ENCODE assay signal across 8 cellular contexts in genomic region chr11:62621567-62622470, GRCh38. TPM values are rescaled to one million over a fixed set of nuclear protein-coding genes. Genes with fewer than 3 reads are reported as not detected.
DNase-seq lines count a peak whose midpoint lies in the region; ATAC-seq and TF ChIP-seq lines count a peak whose summit lies in the region.

Gene B3GAT3 (minus strand): TSS chr11:62621986. CDS start chr11:62621947, 39 bp downstream.

- H3K9me3 ChIP-seq in SK-N-SH (no peaks in the 10 kb centered on the region), suprapubic skin (no peaks in the 10 kb centered on the region)

- H2AFZ ChIP-seq in SK-N-SH (ENCODE audit: low read depth) = peak within 1 kb of the TSS; percentile 43; the same call in 1 of the 2 replicates

- TF ChIP-seq RAD21 in SK-N-SH (IDR thresholded peaks at IDR 0.05; ENCODE audit: low read length) = no peak

- H3K9ac ChIP-seq in SK-N-SH = peak within 1 kb of the TSS; percentile 87

- H3K4me3 ChIP-seq in SK-N-SH (ENCODE audit: low read depth in 2 of 2, low read length in 1 of 2) (peak within 1 kb of the TSS; percentile 77 to 92), suprapubic skin (peak within 1 kb of the TSS; percentile 64)

- H3K9me2 ChIP-seq in SK-N-SH = no peaks in the 10 kb centered on the region

- H3K36me3 ChIP-seq in SK-N-SH (replicated peaks in 1 of 2; ENCODE audit: control insufficient read depth in 1 of 2, insufficient read depth in 2 of 2, low read length in 1 of 2) (peaks cover 9 to 21% of the 10 kb centered on the region in 2 experiments), suprapubic skin (peaks cover 29% of the 10 kb centered on the region)

- H3K4me2 ChIP-seq in SK-N-SH = peak within 1 kb of the TSS; percentile 94

- CTCF ChIA-PET in SK-N-SH (lab: Yijun Ruan, JAX) = interaction anchor here (0.8 to 2.5 kb wide), 12 partner anchors 8 to 227 kb away, joined by 3 to 16 read pairs (median 4); partner anchors contain the start of genes ROM1, TMEM179B and TUT1

- DNase-seq in GM04504 (ENCODE audit: low read depth) (peak; percentile 97), NCI-H1048 (lab: John Stamatoyannopoulos, UW) (peak; percentile 94), SK-N-SH (peak; percentile 99), globus pallidus (ENCODE audit: low spot score) (peak; percentile 98), nucleus accumbens (lab: John Stamatoyannopoulos, UW) (peak; percentile 64 to 99 (median 96)), suprapubic skin (ENCODE audit: low spot score in 2 of 2) (peak; percentile 99)
- peak; percentile 93 for DNase-seq in activated naive CD4-positive, alpha-beta T cell treated with anti-CD3 and anti-CD28 coated beads, Interleukin-2, amount 50 U/mL, for 16 hours

- TF ChIP-seq CTCF in SK-N-SH (IDR thresholded peaks at IDR 0.05) = 0 out of 2 replicates have a peak, but pooled peaks have one; percentile 6
- TF ChIP-seq CTCF in suprapubic skin (IDR thresholded peaks at IDR 0.05) = no peak

- H4K20me1 ChIP-seq in SK-N-SH (ENCODE audit: insufficient read depth) = no peaks in the 10 kb centered on the region

- 4% methylated on average over 56 of the region's 77 CpGs for WGBS in SK-N-SH (ENCODE audit: low lambda C conversion rate)
- 2% methylated on average over 28 of the region's 77 CpGs for WGBS in suprapubic skin

- peak; percentile 93 for ATAC-seq in HG02571 (IDR thresholded peaks at IDR 0.05; ENCODE audit: unreplicated experiment)

- H3K4me1 ChIP-seq in SK-N-SH (ENCODE audit: control insufficient read depth in 1 of 2, insufficient read depth in 2 of 2, low read depth in 1 of 2, low read length in 1 of 2) (peaks cover 7 to 15% of the 10 kb centered on the region in 2 experiments; a peak in 3 of 4 replicates), suprapubic skin (peaks cover 35% of the 10 kb centered on the region)

- peak within 1 kb of the TSS; percentile 78 to 86 for H3K27ac ChIP-seq in SK-N-SH (ENCODE audit: low read depth in 2 of 2, low read length in 1 of 2)
- peak within 1 kb of the TSS; percentile 85 for H3K27ac ChIP-seq in suprapubic skin

- peak in 1 of 2 donors; percentile 11 for TF ChIP-seq POLR2A in suprapubic skin (IDR thresholded peaks at IDR 0.05)

- H3K27me3 ChIP-seq in SK-N-SH (ENCODE audit: insufficient read depth) (no peaks in the 10 kb centered on the region), suprapubic skin (no peaks in the 10 kb centered on the region)

- POLR2A ChIA-PET in SK-N-SH (lab: Yijun Ruan, JAX) = interaction anchor here (0.7 to 3.3 kb wide), 15 partner anchors 9 to 225 kb away, joined by 3 to 37 read pairs (median 7); partner anchors contain the start of genes C11orf98, CSKMT, EEF1G and EML3

- H3K79me2 ChIP-seq in SK-N-SH (ENCODE audit: insufficient read depth) = peaks cover 30% of the 10 kb centered on the region

- peaks cover 41% of the 10 kb centered on the region for H3F3A ChIP-seq in SK-N-SH (replicated peaks; ENCODE audit: insufficient read depth)

- 0 out of 4 replicates have a peak, but pooled peaks of 1 of the 2 experiments have one; percentile 24 for TF ChIP-seq EP300 in SK-N-SH (IDR thresholded peaks at IDR 0.05; ENCODE audit: borderline replicate concordance in 1 of 2, low read depth in 1 of 2, low read length in 1 of 2)
- TF ChIP-seq EP300 in suprapubic skin (IDR thresholded peaks at IDR 0.05) = no peak

TF ChIP-seq in SK-N-SH, 30 proteins besides CTCF, POLR2A, EP300 and RAD21 (continues in another document):
- no peak for TF ChIP-seq SMC3 (IDR thresholded peaks at IDR 0.05; ENCODE audit: low read depth, low read length)
- TF ChIP-seq FOXJ3 (CRISPR knock-in tag; IDR thresholded peaks at IDR 0.05) = no peak
- TF ChIP-seq NFIC (IDR thresholded peaks at IDR 0.05; ENCODE audit: borderline replicate concordance) = peak; percentile 25
- no peak; the same call in 1 of the 2 replicates for TF ChIP-seq RCOR1 (IDR thresholded peaks at IDR 0.05; ENCODE audit: low read length)
- TF ChIP-seq, protein P1, sequence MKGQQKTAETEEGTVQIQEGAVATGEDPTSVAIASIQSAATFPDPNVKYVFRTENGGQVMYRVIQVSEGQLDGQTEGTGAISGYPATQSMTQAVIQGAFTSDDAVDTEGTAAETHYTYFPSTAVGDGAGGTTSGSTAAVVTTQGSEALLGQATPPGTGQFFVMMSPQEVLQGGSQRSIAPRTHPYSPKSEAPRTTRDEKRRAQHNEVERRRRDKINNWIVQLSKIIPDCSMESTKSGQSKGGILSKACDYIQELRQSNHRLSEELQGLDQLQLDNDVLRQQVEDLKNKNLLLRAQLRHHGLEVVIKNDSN (IDR thresholded peaks at IDR 0.05; ENCODE audit: borderline replicate concordance, low read depth) = peak; percentile 79
- TF ChIP-seq RXRA (IDR thresholded peaks at IDR 0.05; ENCODE audit: borderline replicate concordance, low read depth) = no peak
- no peak for TF ChIP-seq MEF2A (IDR thresholded peaks at IDR 0.05; ENCODE audit: borderline replicate concordance, low read depth)
- TF ChIP-seq GATA2 (CRISPR knock-in tag; IDR thresholded peaks at IDR 0.05) = no peak
- TF ChIP-seq CHD2 (IDR thresholded peaks at IDR 0.05; ENCODE audit: low read length, partially characterized antibody) = peak; percentile 96
- TF ChIP-seq YY1 (IDR thresholded peaks at IDR 0.05; ENCODE audit: low read depth) = 0 out of 2 replicates have a peak, but pooled peaks have one; percentile 38
- TF ChIP-seq ELF1 (IDR thresholded peaks at IDR 0.05) = peak; percentile 93
- peak; percentile 97 for TF ChIP-seq GABPA (IDR thresholded peaks at IDR 0.05; ENCODE audit: low read depth)
- TF ChIP-seq, protein P2, sequence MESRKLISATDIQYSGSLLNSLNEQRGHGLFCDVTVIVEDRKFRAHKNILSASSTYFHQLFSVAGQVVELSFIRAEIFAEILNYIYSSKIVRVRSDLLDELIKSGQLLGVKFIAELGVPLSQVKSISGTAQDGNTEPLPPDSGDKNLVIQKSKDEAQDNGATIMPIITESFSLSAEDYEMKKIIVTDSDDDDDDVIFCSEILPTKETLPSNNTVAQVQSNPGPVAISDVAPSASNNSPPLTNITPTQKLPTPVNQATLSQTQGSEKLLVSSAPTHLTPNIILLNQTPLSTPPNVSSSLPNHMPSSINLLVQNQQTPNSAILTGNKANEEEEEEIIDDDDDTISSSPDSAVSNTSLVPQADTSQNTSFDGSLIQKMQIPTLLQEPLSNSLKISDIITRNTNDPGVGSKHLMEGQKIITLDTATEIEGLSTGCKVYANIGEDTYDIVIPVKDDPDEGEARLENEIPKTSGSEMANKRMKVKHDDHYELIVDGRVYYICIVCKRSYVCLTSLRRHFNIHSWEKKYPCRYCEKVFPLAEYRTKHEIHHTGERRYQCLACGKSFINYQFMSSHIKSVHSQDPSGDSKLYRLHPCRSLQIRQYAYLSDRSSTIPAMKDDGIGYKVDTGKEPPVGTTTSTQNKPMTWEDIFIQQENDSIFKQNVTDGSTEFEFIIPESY (IDR thresholded peaks at IDR 0.05; ENCODE audit: borderline replicate concordance, low read depth) = peak; percentile 76
- TF ChIP-seq TCF12 (IDR thresholded peaks at IDR 0.05) = peak; percentile 67; the same call in 1 of the 2 replicates
- TF ChIP-seq IRF3 (IDR thresholded peaks at IDR 0.05; ENCODE audit: low read depth, low read length) = no peak
- TF ChIP-seq, protein P3, sequence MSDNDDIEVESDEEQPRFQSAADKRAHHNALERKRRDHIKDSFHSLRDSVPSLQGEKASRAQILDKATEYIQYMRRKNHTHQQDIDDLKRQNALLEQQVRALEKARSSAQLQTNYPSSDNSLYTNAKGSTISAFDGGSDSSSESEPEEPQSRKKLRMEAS (IDR thresholded peaks at IDR 0.05; ENCODE audit: low read depth) = peak; percentile 99
- no peak for TF ChIP-seq EZH2phosphoT487 (IDR thresholded peaks at IDR 0.05; ENCODE audit: borderline replicate concordance, low read depth)
- TF ChIP-seq JUND (IDR thresholded peaks at IDR 0.05) = 0 out of 2 replicates have a peak, but pooled peaks have one; percentile 12
- no peak for TF ChIP-seq NRF1 (IDR thresholded peaks at IDR 0.05; ENCODE audit: low read depth, low read length)
- no peak for TF ChIP-seq FOXM1 (IDR thresholded peaks at IDR 0.05; ENCODE audit: low read depth)
- peak; percentile 100 for TF ChIP-seq MXI1 (IDR thresholded peaks at IDR 0.05; ENCODE audit: low read depth, low read length)
- no peak for TF ChIP-seq TEAD4 (IDR thresholded peaks at IDR 0.05; ENCODE audit: borderline replicate concordance, insufficient read depth)
- no peak for TF ChIP-seq RFX5 (IDR thresholded peaks at IDR 0.05; ENCODE audit: low read length)
- 0 out of 2 replicates have a peak, but pooled peaks have one; percentile 59 for TF ChIP-seq SIN3A (IDR thresholded peaks at IDR 0.05; ENCODE audit: borderline replicate concordance, low read depth, low read length)
- TF ChIP-seq TAF1 (IDR thresholded peaks at IDR 0.05; ENCODE audit: borderline replicate concordance, low read depth, low read length) = peak; percentile 30; the same call in 1 of the 2 replicates
- TF ChIP-seq POLR2AphosphoS5 (IDR thresholded peaks at IDR 0.05; ENCODE audit: low read depth, low read length) = peak; percentile 84

RNA-seq across cellular contexts. Expression of gene B3GAT3, which starts in this region (rescaled TPM):
- 104 and 116 TPM in 2 replicates for polyA plus RNA-seq in SK-N-SH (2012; rRNA removed)
- polyA plus RNA-seq in SK-N-SH (2012; cell fraction: cytosol; rRNA removed) = 48.0 and 73.2 TPM in 2 replicates
- 180 and 242 TPM in 2 replicates for polyA plus RNA-seq in SK-N-SH (2012; cell fraction: nucleus; rRNA removed)
- total RNA-seq in suprapubic skin = 10 to 100 TPM; 29.9 to 54.1 (median 40.6) TPM

Comparison
In these comparisons a context has a peak if more than half of its experiments do, and no peak if none do; other contexts are left out.
1. Peak in every context shown above with its lines: DNase-seq, ATAC-seq, H3K4me3 ChIP-seq and H3K27ac ChIP-seq.